In the genomic region with DNA sequence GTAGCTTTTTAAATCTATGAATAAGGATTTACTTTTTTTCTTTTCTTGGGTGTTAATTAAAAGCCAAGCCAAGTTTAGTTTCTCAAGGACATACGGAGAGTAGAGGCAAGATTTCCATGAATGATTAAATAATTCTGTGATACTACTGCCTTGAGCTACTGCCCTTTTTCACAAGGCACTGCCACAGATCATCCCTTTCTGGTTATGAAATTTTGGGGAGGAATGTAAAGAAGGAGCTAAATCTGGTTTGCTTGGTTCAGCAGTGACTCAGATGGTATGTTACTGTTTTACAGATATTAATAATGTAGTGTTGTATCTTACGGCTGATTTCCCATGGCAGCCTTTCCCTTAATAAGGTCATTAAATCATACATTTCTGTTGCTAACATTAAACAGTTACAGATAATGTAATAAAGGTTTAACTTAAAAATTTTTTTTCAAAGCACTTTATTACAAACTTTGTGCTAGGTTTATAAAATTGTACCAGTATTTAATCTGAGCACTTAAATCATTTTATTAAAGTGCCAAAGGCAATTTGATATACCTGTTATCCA, we compare ENCODE assay signal across 8 cellular contexts. TPM values are rescaled to one million over a fixed set of nuclear protein-coding genes. Genes with fewer than 3 reads are reported as not detected.
DNase-seq lines count a peak whose midpoint lies in the region; ATAC-seq, FAIRE-seq and TF ChIP-seq lines count a peak whose summit lies in the region.

No MANE protein-coding gene starts in this region.

- H3K9ac ChIP-seq in adipocyte (ENCODE audit: low read length) (peak overlapping the region; percentile 99), HepG2 (ENCODE audit: insufficient read depth, low read depth, low read length) (peak overlapping the region; percentile 93; the same call in 1 of the 2 replicates)

- DNase-seq in cardiac muscle cell (ENCODE audit: low read depth in 1 of 2, low spot score in 1 of 2) (peak in 1 of 2 donors; percentile 79), left ventricle myocardium superior (no peak), adipocyte (ENCODE audit: low read depth) (peak; percentile 87), HepG2 (ENCODE audit: low spot score) (no peak), pons (ENCODE audit: low spot score) (no peak)

- H3K9me3 ChIP-seq in cardiac muscle cell (ENCODE audit: low read depth) (no peaks in the 10 kb centered on the region), adipocyte (ENCODE audit: control insufficient read depth, low read length) (no peaks in the 10 kb centered on the region), HepG2 (ENCODE audit: low read length) (no peaks in the 10 kb centered on the region)

- CTCF ChIA-PET in HepG2 (lab: Yijun Ruan, JAX; ENCODE audit: low intra/inter-chr PET ratio, low total read pairs), result interaction anchor here (1.1 kb wide), 1 partner anchor 85 kb away, joined by 3 read pairs; no protein-coding TSS in a partner anchor

- no peak for TF ChIP-seq RAD21 in HepG2 (CRISPR knock-in tag; IDR thresholded peaks at IDR 0.05)

- H4K20me1 ChIP-seq in HepG2 (ENCODE audit: insufficient read depth, low read length), result peaks cover 51% of the 10 kb centered on the region

- no peaks in the 10 kb centered on the region for H3K36me3 ChIP-seq in cardiac muscle cell
- no peaks in the 10 kb centered on the region for H3K36me3 ChIP-seq in adipocyte (ENCODE audit: control insufficient read depth, insufficient read depth, low read length, severe bottlenecking)
- H3K36me3 ChIP-seq in HepG2 (replicated peaks in 1 of 2; ENCODE audit: control insufficient read depth in 1 of 2, insufficient read depth in 2 of 2, low read length in 2 of 2), result peaks cover 1 to 6% of the 10 kb centered on the region in 2 experiments; a peak in 3 of 5 replicates
- no peaks in the 10 kb centered on the region for H3K36me3 ChIP-seq in urinary bladder (ENCODE audit: insufficient read depth)

- POLR2A ChIA-PET in HepG2 (lab: Yijun Ruan, JAX), result interaction anchor here (1.4 kb wide), 1 partner anchor 36 kb away, joined by 4 read pairs; no protein-coding TSS in a partner anchor

- peaks cover 73% of the 10 kb centered on the region for H3K79me2 ChIP-seq in HepG2 (ENCODE audit: insufficient read depth, low read length)

- no peak overlapping the region for H3K27ac ChIP-seq in cardiac muscle cell
- no peak overlapping the region for H3K27ac ChIP-seq in HepG2 (ENCODE audit: extremely low read length, insufficient read depth, low read length)
- peak overlapping the region; percentile 5 for H3K27ac ChIP-seq in urinary bladder (ENCODE audit: low read depth)

- no peak for TF ChIP-seq POLR2A in HepG2 (IDR thresholded peaks at IDR 0.05; ENCODE audit: insufficient read depth in 1 of 2, low read depth in 2 of 2, low read length in 2 of 2)

- H2AFZ ChIP-seq in HepG2 (ENCODE audit: low read length), result no peak overlapping the region

- no peaks in the 10 kb centered on the region for H3K27me3 ChIP-seq in cardiac muscle cell
- H3K27me3 ChIP-seq in adipocyte (replicated peaks; ENCODE audit: control insufficient read depth, insufficient read depth, low read length), result no peaks in the 10 kb centered on the region
- H3K27me3 ChIP-seq in HepG2 (ENCODE audit: control insufficient read depth in 1 of 2, insufficient read depth in 2 of 2, low read length in 2 of 2), result no peaks in the 10 kb centered on the region; a peak in 1 of 5 replicates

- BruUV-seq in HepG2 (replicated peaks; lab: Mats Ljungman, UMichigan), result no TSS peak

- peak overlapping the region; percentile 49 for H3K4me3 ChIP-seq in cardiac muscle cell
- peak overlapping the region; percentile 99 for H3K4me3 ChIP-seq in adipocyte (ENCODE audit: low read length)
- peak overlapping the region; percentile 93 to 99 (median 94); a peak in 5 of 6 replicates for H3K4me3 ChIP-seq in HepG2 (replicated peaks in 1 of 3; ENCODE audit: insufficient read depth in 1 of 3, low read depth in 2 of 3, low read length in 3 of 3)
- peak overlapping the region; percentile 7 for H3K4me3 ChIP-seq in urinary bladder (ENCODE audit: low read depth, low read length)

- TF ChIP-seq CTCF in cardiac muscle cell (IDR thresholded peaks at IDR 0.05; ENCODE audit: low read depth, low read length), result no peak
- no peak for TF ChIP-seq CTCF in HepG2 (CRISPR knock-in tag; IDR thresholded peaks at IDR 0.05)

- in situ Hi-C loops in HepG2 (cut with HindIII; ENCODE audit: extremely low pct_ligation_motif_present, low pct_unique_long_range_greater_than_20kb), result no loop called here

- FAIRE-seq in HepG2 (lab: Jason Lieb, UNC), result no peak

- H3K4me1 ChIP-seq in cardiac muscle cell (ENCODE audit: low read depth) (peaks cover 15% of the 10 kb centered on the region), adipocyte (ENCODE audit: control insufficient read depth, insufficient read depth, low read length) (peaks cover 35% of the 10 kb centered on the region), HepG2 (ENCODE audit: insufficient read depth, low read length) (peaks cover 63% of the 10 kb centered on the region), urinary bladder (ENCODE audit: insufficient read depth) (no peaks in the 10 kb centered on the region)

- intact Hi-C loops in left ventricle myocardium superior (cut with micrococcal nuclease), result no loop called here
- intact Hi-C loops in HepG2 (cut with micrococcal nuclease; ENCODE audit: unreplicated experiment), result no loop called here

- H3K4me2 ChIP-seq in HepG2 (ENCODE audit: low read depth, low read length), result peak overlapping the region; percentile 82

- TF ChIP-seq EP300 in HepG2 (IDR thresholded peaks at IDR 0.05; ENCODE audit: low read depth in 2 of 2, low read length in 2 of 2) (no peak), HepG2 (CRISPR knock-in tag; IDR thresholded peaks at IDR 0.05; ENCODE audit: borderline replicate concordance) (no peak)

- WGBS in HepG2 (ENCODE audit: low lambda C conversion rate), result 71% methylated on average over 2 of the region's 2 CpGs
- 2% methylated on average over 2 of the region's 2 CpGs for WGBS in urinary bladder

- ATAC-seq in left ventricle myocardium superior (no peak), HepG2 (no peak), GM21825 (IDR thresholded peaks at IDR 0.05; ENCODE audit: unreplicated experiment) (no peak), GM19328 (IDR thresholded peaks at IDR 0.05; ENCODE audit: unreplicated experiment) (no peak)

TF ChIP-seq in HepG2, 621 proteins besides CTCF, POLR2A, EP300 and RAD21 (continues in another document):
- TF ChIP-seq ZNF749 (CRISPR knock-in tag; IDR thresholded peaks at IDR 0.05; ENCODE audit: borderline replicate concordance), result no peak
- no peak for TF ChIP-seq HIVEP1 (CRISPR knock-in tag; IDR thresholded peaks at IDR 0.05)
- TF ChIP-seq RNF2 (conservative IDR thresholded peaks at IDR 0.05; ENCODE audit: low read depth), result no peak
- no peak for TF ChIP-seq NR2F6 (IDR thresholded peaks at IDR 0.05)
- no peak for TF ChIP-seq NR2F6 (CRISPR knock-in tag; IDR thresholded peaks at IDR 0.05)
- TF ChIP-seq PHF5A (CRISPR knock-in tag; IDR thresholded peaks at IDR 0.05; ENCODE audit: low read depth, unreplicated experiment), result no peak
- no peak for TF ChIP-seq SAFB2 (CRISPR knock-in tag; IDR thresholded peaks at IDR 0.05; ENCODE audit: borderline replicate concordance, low read depth)

RNA-seq across cellular contexts. Expression of gene WSB1, which starts 2.6 kb away (rescaled TPM):
- total RNA-seq in cardiac muscle cell (197 and 471 TPM in 2 replicates), left ventricle myocardium superior (47.9 TPM), HepG2 (2016; rRNA removed; fragmentation: Illumina TruSeq; extraction: Trizol) (81.3 and 93.3 TPM in 2 replicates), urinary bladder (400 TPM)
- polyA plus RNA-seq in cardiac muscle cell (308 and 557 TPM in 2 replicates), HepG2 (2011; rRNA removed) (253 and 294 TPM in 2 replicates), urinary bladder (118 TPM)
- total RNA-seq in HepG2 (2016; cell fraction: cytosol; rRNA removed; fragmentation: Illumina TruSeq; extraction: Trizol; ENCODE audit: low read depth), result 26.6 and 31.7 TPM in 2 replicates
- 77.2 and 87.4 TPM in 2 replicates for total RNA-seq in HepG2 (2016; cell fraction: insoluble cytoplasmic fraction; rRNA removed; fragmentation: Illumina TruSeq; extraction: Trizol)
- 21.0 and 21.8 TPM in 2 replicates for total RNA-seq in HepG2 (2016; cell fraction: membrane; rRNA removed; fragmentation: Illumina TruSeq; extraction: Trizol)
- total RNA-seq in HepG2 (2016; cell fraction: nucleus; rRNA removed; fragmentation: Illumina TruSeq; extraction: Trizol), result 85.9 and 97.4 TPM in 2 replicates
- 120 and 143 TPM in 2 replicates for polyA plus RNA-seq in HepG2 (2011; cell fraction: cytosol; rRNA removed)
- 1,276 and 1,394 TPM in 2 replicates for polyA plus RNA-seq in HepG2 (2011; cell fraction: nucleus; rRNA removed)
- polyA plus RNA-seq in HepG2 (2012), result 89.4 and 114 TPM in 2 replicates
- polyA plus RNA-seq in HepG2 (2016; cell fraction: cytosol; fragmentation: Illumina TruSeq; extraction: Trizol; ENCODE audit: low read depth), result 1.8 and 1.9 TPM in 2 replicates
- 71.2 and 71.6 TPM in 2 replicates for polyA plus RNA-seq in HepG2 (2016; cell fraction: insoluble cytoplasmic fraction; fragmentation: Illumina TruSeq; extraction: Trizol; ENCODE audit: low read depth)
- 3.9 and 4.5 TPM in 2 replicates for polyA plus RNA-seq in HepG2 (2016; cell fraction: membrane; fragmentation: Illumina TruSeq; extraction: Trizol; ENCODE audit: low read depth)
- 181 and 184 TPM in 2 replicates for polyA plus RNA-seq in HepG2 (2016; cell fraction: nucleus; fragmentation: Illumina TruSeq; extraction: Trizol; ENCODE audit: insufficient read depth, low read depth)
- 35.0 and 79.1 TPM in 2 replicates for polyA minus RNA-seq in HepG2 (2011; rRNA and poly(A)+ RNA removed; ENCODE audit: low replicate concordance)
- 52.6 and 57.0 TPM in 2 replicates for polyA minus RNA-seq in HepG2 (2011; cell fraction: cytosol; rRNA and poly(A)+ RNA removed)
- polyA minus RNA-seq in HepG2 (2011; cell fraction: nucleus; rRNA and poly(A)+ RNA removed), result 216 and 246 TPM in 2 replicates

Comparison
In these comparisons a context has a peak if more than half of its experiments do, and no peak if none do; other contexts are left out.
1. H3K4me3 ChIP-seq: peak in every context shown above with its lines; median percentile 99 in adipocyte; 94 in HepG2; 49 in cardiac muscle cell; 7 in urinary bladder.